ENCODE assay signal across 8 cellular contexts in genomic region chr10:76303682-76304316, GRCh38.
DNase-seq lines count a peak whose midpoint lies in the region; ATAC-seq, FAIRE-seq and TF ChIP-seq lines count a peak whose summit lies in the region.

No MANE protein-coding gene starts in this region.

- no peaks in the 10 kb centered on the region for H3K79me2 ChIP-seq in endothelial cell of umbilical vein (ENCODE audit: control insufficient read depth, insufficient read depth, low read length)

- intact Hi-C loops in CD4-positive, alpha-beta T cell (cut with DNase I, micrococcal nuclease) = loop anchor here in 1 of 2 experiments (5.0 kb wide), 1 partner anchor 266 kb away; no protein-coding TSS in a partner anchor
- intact Hi-C loops in endothelial cell of umbilical vein (cut with micrococcal nuclease) = loop anchor here (1.0 to 5.0 kb wide), 3 partner anchors 244 to 904 kb away; no protein-coding TSS in a partner anchor
- intact Hi-C loops in aorta (cut with DNase I) = loop anchor here (5.0 to 10.0 kb wide), 5 partner anchors 199 to 906 kb away; partner anchors contain the start of gene ZNF503 (in 1 of the 2)

- H3K4me3 Mint-ChIP-seq in CD4-positive, alpha-beta T cell = no peak overlapping the region

- no peak overlapping the region for H3K9ac ChIP-seq in endothelial cell of umbilical vein (replicated peaks; ENCODE audit: extremely low read depth, insufficient read depth, low read length)

- POLR2A ChIA-PET in CD4-positive, alpha-beta T cell (lab: Charles Lee) = interaction anchor here (1.0 kb wide), 1 partner anchor 164 kb away, joined by 8 read pairs; no protein-coding TSS in a partner anchor
- POLR2A ChIA-PET in endothelial cell of umbilical vein (lab: Charles Lee) = no interaction called here

- H2AFZ ChIP-seq in endothelial cell of umbilical vein (ENCODE audit: low read depth, low read length) = no peak overlapping the region

- H3K4me1 ChIP-seq in endothelial cell of umbilical vein (ENCODE audit: control insufficient read depth, extremely low read depth, insufficient read depth, low read length) (no peaks in the 10 kb centered on the region), aorta (ENCODE audit: control insufficient read depth in 1 of 2, insufficient read depth in 2 of 2, low read length in 2 of 2) (peaks cover 0 to 5% of the 10 kb centered on the region in 2 donors)

- H3K4me1 Mint-ChIP-seq in CD4-positive, alpha-beta T cell (ENCODE audit: low read depth) = peaks cover 6% of the 10 kb centered on the region

- no peak overlapping the region for H3K27ac Mint-ChIP-seq in CD4-positive, alpha-beta T cell

- no peak overlapping the region for H3K4me3 ChIP-seq in endothelial cell of umbilical vein (replicated peaks in 1 of 3; ENCODE audit: insufficient read depth in 1 of 3, low read depth in 1 of 3, low read length in 3 of 3)
- peak overlapping the region in 1 of 2 donors; percentile 12 for H3K4me3 ChIP-seq in aorta (ENCODE audit: low read length in 2 of 2)

- dilution Hi-C loops in endothelial cell of umbilical vein (cut with MboI; ENCODE audit: extremely low pct_ligation_motif_present, low sequenced_read_pairs) = no loop called here

- no peak for TF ChIP-seq POLR2A in endothelial cell of umbilical vein (IDR thresholded peaks at IDR 0.05; ENCODE audit: low read depth, low read length)

- no peaks in the 10 kb centered on the region for H3K36me3 Mint-ChIP-seq in CD4-positive, alpha-beta T cell (ENCODE audit: low read depth)

- no peak for TF ChIP-seq CTCF in CD4-positive, alpha-beta T cell (IDR thresholded peaks at IDR 0.05)
- peak; percentile 38 to 61 for TF ChIP-seq CTCF in endothelial cell of umbilical vein (IDR thresholded peaks at IDR 0.05; ENCODE audit: extremely low read depth in 1 of 2, insufficient read depth in 1 of 2, low read depth in 1 of 2, low read length in 2 of 2)

- peak; percentile 56 for ATAC-seq in CD4-positive, alpha-beta T cell (ENCODE audit: poor library complexity)
- peak; percentile 72 for ATAC-seq in GM19397 (IDR thresholded peaks at IDR 0.05; ENCODE audit: unreplicated experiment)
- ATAC-seq in aorta (ENCODE audit: low FRiP score) = peak; percentile 81

- 23 to 27% methylated on average over 8 of the region's 8 CpGs for WGBS in aorta, 2 donors

- no peaks in the 10 kb centered on the region for H3K9me1 ChIP-seq in endothelial cell of umbilical vein (replicated peaks; ENCODE audit: control insufficient read depth, extremely low read depth, insufficient read depth, low read length)

- CTCF ChIA-PET in CD4-positive, alpha-beta T cell (lab: Charles Lee) = interaction anchor here (0.7 to 1.3 kb wide), 2 partner anchors 9 to 111 kb away, joined by 3 to 4 read pairs; no protein-coding TSS in a partner anchor
- CTCF ChIA-PET in endothelial cell of umbilical vein (lab: Charles Lee) = interaction anchor here (0.7 to 3.0 kb wide), 16 partner anchors 9 to 908 kb away, joined by 3 to 21 read pairs (median 4); partner anchors contain the start of gene ZNF503

- H3K9me3 Mint-ChIP-seq in CD4-positive, alpha-beta T cell = no peaks in the 10 kb centered on the region

- no peaks in the 10 kb centered on the region for H3K27me3 ChIP-seq in CD4-positive, alpha-beta T cell (ENCODE audit: control insufficient read depth, insufficient read depth, low read length)
- H3K27me3 ChIP-seq in endothelial cell of umbilical vein (ENCODE audit: control insufficient read depth in 2 of 2, insufficient read depth in 2 of 2, low read length in 2 of 2) = no peaks in the 10 kb centered on the region
- no peaks in the 10 kb centered on the region for H3K27me3 ChIP-seq in aorta (ENCODE audit: control insufficient read depth in 1 of 2, insufficient read depth in 2 of 2, low read length in 1 of 2)

- peak in 3 of 10 experiments; percentile 7 to 34 (median 14) for DNase-seq in CD4-positive, alpha-beta T cell
- DNase-seq in NAMALWA (ENCODE audit: low spot score) (peak; percentile 9), SHP77 (lab: John Stamatoyannopoulos, UW) (peak; percentile 52 to 78), endothelial cell of umbilical vein (ENCODE audit: low read depth, low spot score) (peak; percentile 67), medulla oblongata (ENCODE audit: extremely low spot score) (peak; percentile 85), aorta (peak; percentile 79 to 83), KG1 (lab: John Stamatoyannopoulos, UW) (no peak)

- no peaks in the 10 kb centered on the region for H4K20me1 ChIP-seq in endothelial cell of umbilical vein (replicated peaks; ENCODE audit: control insufficient read depth, extremely low read depth, insufficient read depth, low read length)

- H3K4me2 ChIP-seq in endothelial cell of umbilical vein (ENCODE audit: insufficient read depth, low read length) = no peak overlapping the region

- H3K36me3 ChIP-seq in endothelial cell of umbilical vein (ENCODE audit: control insufficient read depth in 2 of 2, extremely low read depth in 1 of 2, insufficient read depth in 2 of 2, low read length in 2 of 2) = no peaks in the 10 kb centered on the region
- no peaks in the 10 kb centered on the region for H3K36me3 ChIP-seq in aorta (ENCODE audit: control insufficient read depth in 1 of 2, insufficient read depth in 2 of 2, low read length in 1 of 2)

- FAIRE-seq in endothelial cell of umbilical vein (lab: Jason Lieb, UNC) = no peak

- H3K27ac ChIP-seq in CD4-positive, alpha-beta T cell (ENCODE audit: low read depth, low read length) = no peak overlapping the region
- H3K27ac ChIP-seq in endothelial cell of umbilical vein (ENCODE audit: insufficient read depth, low read depth, low read length) (no peak overlapping the region), aorta (ENCODE audit: low read depth in 1 of 2, low read length in 2 of 2) (no peak overlapping the region)

- peaks cover 14% of the 10 kb centered on the region for H3K27me3 Mint-ChIP-seq in CD4-positive, alpha-beta T cell

- no TSS peak for BruUV-seq in endothelial cell of umbilical vein (replicated peaks; lab: Mats Ljungman, UMichigan)

- H3K9me3 ChIP-seq in CD4-positive, alpha-beta T cell (ENCODE audit: control insufficient read depth, low read length) = no peaks in the 10 kb centered on the region
- H3K9me3 ChIP-seq in endothelial cell of umbilical vein (replicated peaks; ENCODE audit: control insufficient read depth, insufficient read depth, low read length) (no peaks in the 10 kb centered on the region), aorta (ENCODE audit: control insufficient read depth, low read length) (no peaks in the 10 kb centered on the region)

TF ChIP-seq in endothelial cell of umbilical vein, 7 proteins besides CTCF, POLR2A, EP300 and RAD21:
- TF ChIP-seq EZH2 (IDR thresholded peaks at IDR 0.05; ENCODE audit: borderline replicate concordance, low read depth, low read length, severe bottlenecking) = no peak
- no peak for TF ChIP-seq FOS (IDR thresholded peaks at IDR 0.05; ENCODE audit: borderline replicate concordance, insufficient read depth, low read length)
- no peak for TF ChIP-seq GATA2 (IDR thresholded peaks at IDR 0.05; ENCODE audit: insufficient read depth, insufficient read length, low read depth, low read length)
- no peak for TF ChIP-seq POLR2AphosphoS5 (IDR thresholded peaks at IDR 0.05; ENCODE audit: insufficient read depth, low read depth, low read length)
- no peak for TF ChIP-seq MAX (IDR thresholded peaks at IDR 0.05; ENCODE audit: insufficient read depth, insufficient read length)
- no peak for TF ChIP-seq JUN (IDR thresholded peaks at IDR 0.05; ENCODE audit: borderline replicate concordance, insufficient read depth, insufficient read length, low read depth)
- no peak for TF ChIP-seq MYC (IDR thresholded peaks at IDR 0.05; ENCODE audit: low read depth, low read length)
